ENCODE assay signal across 29 cellular contexts in the genomic region with DNA sequence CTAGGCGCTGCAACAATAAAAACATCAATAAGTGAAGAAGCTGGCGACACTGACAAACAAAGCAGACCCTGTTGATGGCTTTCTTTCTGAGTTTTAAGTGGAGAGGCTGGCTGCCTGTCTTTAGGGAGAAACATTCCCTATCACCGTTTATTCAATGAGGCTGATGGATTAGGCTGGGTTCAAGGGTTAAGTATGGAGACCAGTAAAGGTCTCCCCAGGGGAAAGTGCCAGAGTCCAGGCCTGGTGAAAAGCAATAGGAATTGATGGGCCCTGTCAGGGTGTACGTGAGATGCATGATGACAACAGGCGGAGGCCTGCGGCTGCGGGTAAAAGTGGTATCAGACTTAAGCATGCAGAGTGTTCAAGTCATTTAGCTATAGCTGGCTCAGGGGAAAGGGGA.
"Had no signal": no experiment of that assay in that cellular context is flagged by ENCODE, and none has a peak within 500 bp of the region (broad histone marks: within the 10 kb centered on the region; RNA-seq: fewer than 3 reads in every experiment).

No MANE protein-coding gene starts in this region.

- H3K36me3 ChIP-seq: breast epithelium, thyroid gland had no signal

- H3K4me3 Mint-ChIP-seq: activated CD8-positive, alpha-beta T cell treated with anti-CD3 and anti-CD28 coated beads for 36 hours; activated naive CD4-positive, alpha-beta T cell treated with anti-CD3 and anti-CD28 coated beads, Interleukin-2, amount 50 U/mL, for 24 hours; activated naive CD8-positive, alpha-beta T cell treated with anti-CD3 and anti-CD28 coated beads, Interleukin-2, amount 50 U/mL, for 24 hours; activated T-cell treated with anti-CD3 and anti-CD28 coated beads, Interleukin-2, amount 50 U/mL, for 4 hours; activated T-helper 17 cell treated with anti-CD3 and anti-CD28 coated beads, Interleukin-2, amount 50 U/mL, for 72 hours; central memory CD8-positive, alpha-beta T cell; dendritic cell treated with granulocyte-macrophage colony-stimulating factor and Interleukin-4, amounts not matched to agents 40 ng/mL and 50 ng/mL, for 4 days; naive thymus-derived CD8-positive, alpha-beta T cell; stimulated activated memory B cell treated with anti-CD40 and anti-IgM and Interleukin-4, amounts not matched to agents 10 μg/mL and 1 μg/mL and 100 μg/mL, for 72 hours; T-helper 1 cell treated with Interleukin-12 subunit alpha and Interleukin-12 subunit beta and Interleukin-4 antibody, amounts not matched to agents 30 μg/mL and 1 μg/mL, for 36 hours had no signal

- H3K9me3 ChIP-seq: esophagus squamous epithelium, lower lobe of right lung, stomach, thyroid gland, upper lobe of right lung had no signal

- H3K27me3 ChIP-seq: breast epithelium, esophagus squamous epithelium, left lung, stomach, thyroid gland, upper lobe of right lung had no signal

- H3K4me1 ChIP-seq: breast epithelium, left lung, lower lobe of right lung, thyroid gland, upper lobe of right lung had no signal

- H3K27ac Mint-ChIP-seq: activated CD8-positive, alpha-beta T cell treated with anti-CD3 and anti-CD28 coated beads for 36 hours; activated naive CD4-positive, alpha-beta T cell treated with anti-CD3 and anti-CD28 coated beads, Interleukin-2, amount 50 U/mL, for 24 hours; activated naive CD8-positive, alpha-beta T cell treated with anti-CD3 and anti-CD28 coated beads, Interleukin-2, amount 50 U/mL, for 24 hours; activated T-helper 17 cell treated with anti-CD3 and anti-CD28 coated beads, Interleukin-2, amount 50 U/mL, for 72 hours; dendritic cell treated with granulocyte-macrophage colony-stimulating factor and Interleukin-4, amounts not matched to agents 40 ng/mL and 50 ng/mL, for 4 days; naive thymus-derived CD8-positive, alpha-beta T cell; stimulated activated memory B cell treated with anti-CD40 and anti-IgM and Interleukin-4, amounts not matched to agents 10 μg/mL and 1 μg/mL and 100 μg/mL, for 72 hours; T-helper 1 cell treated with Interleukin-12 subunit alpha and Interleukin-12 subunit beta and Interleukin-4 antibody, amounts not matched to agents 30 μg/mL and 1 μg/mL, for 36 hours had no signal

- H3K27me3 Mint-ChIP-seq: activated CD8-positive, alpha-beta T cell treated with anti-CD3 and anti-CD28 coated beads for 36 hours; activated naive CD4-positive, alpha-beta T cell treated with anti-CD3 and anti-CD28 coated beads, Interleukin-2, amount 50 U/mL, for 24 hours; activated naive CD8-positive, alpha-beta T cell treated with anti-CD3 and anti-CD28 coated beads, Interleukin-2, amount 50 U/mL, for 24 hours; activated T-helper 17 cell treated with anti-CD3 and anti-CD28 coated beads, Interleukin-2, amount 50 U/mL, for 72 hours; central memory CD8-positive, alpha-beta T cell; dendritic cell treated with granulocyte-macrophage colony-stimulating factor and Interleukin-4, amounts not matched to agents 40 ng/mL and 50 ng/mL, for 4 days; naive thymus-derived CD8-positive, alpha-beta T cell; stimulated activated memory B cell treated with anti-CD40 and anti-IgM and Interleukin-4, amounts not matched to agents 10 μg/mL and 1 μg/mL and 100 μg/mL, for 72 hours had no signal

- H3K27ac ChIP-seq: breast epithelium, esophagus squamous epithelium, left lung, lower lobe of right lung, stomach, thyroid gland, upper lobe of right lung, VCaP had no signal

- ATAC-seq: activated CD4-positive, CD25-positive, alpha-beta regulatory T cell treated with anti-CD3 and anti-CD28 coated beads, Interleukin-2, amount 50 U/mL, for 24 hours; activated CD8-positive, alpha-beta T cell treated with anti-CD3 and anti-CD28 coated beads for 36 hours; activated naive CD8-positive, alpha-beta T cell treated with anti-CD3 and anti-CD28 coated beads, Interleukin-2, amount 50 U/mL, for 24 hours; activated T-cell treated with anti-CD3 and anti-CD28 coated beads, Interleukin-2, amount 50 U/mL, for 4 hours; activated T-helper 17 cell treated with anti-CD3 and anti-CD28 coated beads, Interleukin-2, amount 50 U/mL, for 72 hours; left lung; lower lobe of right lung; naive thymus-derived CD8-positive, alpha-beta T cell; stimulated activated memory B cell treated with anti-CD40 and anti-IgM and Interleukin-4, amounts not matched to agents 10 μg/mL and 1 μg/mL and 100 μg/mL, for 72 hours; upper lobe of right lung had no signal

- H3K4me3 ChIP-seq: breast epithelium, esophagus squamous epithelium, left lung, lower lobe of right lung, smooth muscle cell, stomach, thyroid gland, upper lobe of right lung had no signal

- H3K4me1 Mint-ChIP-seq: activated naive CD4-positive, alpha-beta T cell treated with anti-CD3 and anti-CD28 coated beads, Interleukin-2, amount 50 U/mL, for 24 hours; activated naive CD8-positive, alpha-beta T cell treated with anti-CD3 and anti-CD28 coated beads, Interleukin-2, amount 50 U/mL, for 24 hours; central memory CD8-positive, alpha-beta T cell; stimulated activated memory B cell treated with anti-CD40 and anti-IgM and Interleukin-4, amounts not matched to agents 10 μg/mL and 1 μg/mL and 100 μg/mL, for 72 hours had no signal

- DNase-seq: activated CD4-positive, alpha-beta T cell treated with anti-CD3 and anti-CD28 coated beads, Interleukin-2, amount 50 U/mL, for 1 hour; activated CD8-positive, alpha-beta T cell treated with anti-CD3 and anti-CD28 coated beads for 36 hours; activated gamma-delta T cell treated with Interleukin-2 at 50 U/mL for 16 hours; activated naive CD8-positive, alpha-beta T cell treated with anti-CD3 and anti-CD28 coated beads, Interleukin-2, amount 50 U/mL, for 24 hours; activated T-cell treated with anti-CD3 and anti-CD28 coated beads, Interleukin-2, amount 50 U/mL, for 4 hours; esophagus squamous epithelium; foreskin melanocyte; left lung; lower lobe of right lung; mesenchymal stem cell; naive thymus-derived CD8-positive, alpha-beta T cell; posterior cingulate gyrus; stimulated activated CD4-positive, alpha-beta T cell treated with anti-CD3 and anti-CD28 coated beads, Interleukin-1b, Interleukin-23, amount 100 ng/mL, for 48 hours; stimulated activated CD4-positive, alpha-beta T cell treated with anti-CD3 and anti-CD28 coated beads, Interleukin-4, amount 100 ng/mL, for 4 hours; stimulated activated CD8-positive, alpha-beta memory T cell treated with anti-CD3 and anti-CD28 coated beads, Interleukin-4, amount 100 ng/mL, for 48 hours; stomach; T-helper 9 cell; thyroid gland; upper lobe of right lung had no signal

- H3K4me2 ChIP-seq: smooth muscle cell had no signal
